In the genomic region with DNA sequence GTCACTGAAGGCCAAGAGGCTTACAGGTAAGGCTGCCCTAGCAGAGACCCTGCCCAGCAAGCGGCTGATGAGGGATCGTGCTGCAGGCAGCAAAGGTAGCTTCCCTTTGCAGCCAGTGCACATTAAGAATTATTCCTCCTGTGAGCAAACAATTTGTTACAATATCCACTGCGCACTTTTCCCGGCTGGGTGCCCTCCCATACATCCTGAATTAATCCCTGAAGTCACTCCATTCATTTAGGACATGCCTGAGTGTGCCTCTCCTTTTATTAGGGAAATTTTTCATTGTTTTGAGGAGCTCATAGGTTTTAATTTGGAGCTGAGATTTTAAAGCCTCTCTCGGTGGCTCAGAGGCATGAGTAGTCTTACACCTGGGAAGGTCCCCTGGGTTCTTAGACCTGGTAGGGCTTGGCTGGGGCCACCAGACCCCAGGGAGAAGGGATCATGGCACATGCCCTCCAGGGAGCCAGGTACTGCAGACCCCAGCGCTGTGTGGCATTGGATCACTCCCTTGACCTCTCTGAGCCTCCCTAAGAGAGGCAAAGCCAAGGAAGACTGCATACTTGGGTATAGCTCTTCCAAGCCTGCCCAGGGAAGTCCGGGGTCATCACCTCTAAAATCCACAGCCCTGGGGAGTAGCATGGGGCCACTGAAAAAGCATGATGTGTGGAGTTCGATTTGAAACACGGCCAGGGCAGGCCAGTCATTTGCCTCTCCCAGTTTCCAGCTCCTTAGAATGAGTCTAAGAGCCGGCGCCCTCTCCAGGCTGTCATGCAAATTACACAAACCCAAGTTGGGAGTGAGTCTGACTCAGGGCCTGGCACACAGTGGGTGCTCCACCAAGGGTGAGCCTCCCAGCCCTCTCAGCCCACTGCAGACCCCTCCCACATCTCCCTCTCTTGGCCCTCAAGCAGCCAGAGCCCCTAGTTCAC, we compare ENCODE assay signal across 9 cellular contexts.
A peak's percentile ranks its signal among the peaks of the same experiment; 100 is the strongest.
DNase-seq lines count a peak whose midpoint lies in the region; ATAC-seq, FAIRE-seq and TF ChIP-seq lines count a peak whose summit lies in the region.
"Had no signal": no experiment of that assay in that cellular context is flagged by ENCODE, and none has a peak within 500 bp of the region (broad histone marks: within the 10 kb centered on the region; RNA-seq: fewer than 3 reads in every experiment).

No MANE protein-coding gene starts in this region.

- WGBS in psoas muscle, 3 donors = 60 to 67% (median 65%) methylated on average over 11 of the region's 11 CpGs

- DNase-seq in CMK (ENCODE audit: low read depth) (peak; percentile 4), GM19239 (ENCODE audit: insufficient read length, low spot score) (peak; percentile 34), RPMI8226 (peak; percentile 66), head of caudate nucleus (peak in 22 of 42 donors; percentile 7 to 53 (median 26)), psoas muscle (no peak), GM19238 (ENCODE audit: insufficient read length, low spot score) (no peak)

- H3K27me3 ChIP-seq in psoas muscle (ENCODE audit: insufficient read depth in 3 of 3, low read length in 2 of 3) = peaks cover 0 to 8% (median 6%) of the 10 kb centered on the region in 3 donors

- H3K4me3 ChIP-seq in psoas muscle = no peak overlapping the region

- no peak for TF ChIP-seq CTCF in psoas muscle (IDR thresholded peaks at IDR 0.05)

- no peak for FAIRE-seq in GM19239 (lab: Jason Lieb, UNC)
- FAIRE-seq: colon had no signal

- no peaks in the 10 kb centered on the region for H3K36me3 ChIP-seq in psoas muscle (ENCODE audit: insufficient read depth in 1 of 2, low read depth in 1 of 2)

- intact Hi-C loops in head of caudate nucleus (cut with DNase I) (no loop called here), psoas muscle (cut with DNase I) (no loop called here)

- H3K4me1 ChIP-seq in psoas muscle = no peaks in the 10 kb centered on the region

- no peak overlapping the region for H3K27ac ChIP-seq in psoas muscle

- ATAC-seq in HG02571 (IDR thresholded peaks at IDR 0.05; ENCODE audit: unreplicated experiment) (no peak), psoas muscle (no peak), GM18511 (IDR thresholded peaks at IDR 0.05; ENCODE audit: unreplicated experiment) (no peak)

- H3K9me3 ChIP-seq in psoas muscle = peaks cover 4% of the 10 kb centered on the region

Comparison
In these comparisons a context has a peak if more than half of its experiments do, and no peak if none do; other contexts are left out.
1. DNase-seq: peak in CMK (single experiment), GM19239 (single experiment), RPMI8226 (single experiment) and head of caudate nucleus (22 of 42); none in psoas muscle (0 of 2) and GM19238 (single experiment).